In genomic region chr22:36301384-36301828, GRCh38 we compare ENCODE assay signal across 8 cellular contexts. TPM values are rescaled to one million over a fixed set of nuclear protein-coding genes. Genes with fewer than 3 reads are reported as not detected.
DNase-seq lines count a peak whose midpoint lies in the region; ATAC-seq lines count a peak whose summit lies in the region.

No MANE protein-coding gene starts in this region.

- intact Hi-C loops in left colon (cut with DNase I, micrococcal nuclease) = loop anchor here (2.0 to 5.0 kb wide), 2 partner anchors 169 to 171 kb away; no protein-coding TSS in a partner anchor

- DNase-seq in AG08396 (ENCODE audit: low spot score) (peak; percentile 67), NCI-H2227 treated with DMSO at 0.1 percent for 48 hours (lab: John Stamatoyannopoulos, UW) (peak; percentile 44), cerebellar cortex (ENCODE audit: low spot score) (peak; percentile 81), left colon (peak; percentile 73 to 78)
- DNase-seq in activated CD4-positive, alpha-beta T cell treated with anti-CD3 and anti-CD28 coated beads for 4 hours = peak; percentile 76 to 86
- peak; percentile 85 for DNase-seq in stimulated activated CD4-positive, alpha-beta T cell treated with anti-CD3 and anti-CD28 coated beads, Interleukin-4, amount 100 ng/mL, for 24 hours

- ATAC-seq in GM19324 (IDR thresholded peaks at IDR 0.05; ENCODE audit: low FRiP score, unreplicated experiment) = peak; percentile 38
- peak; percentile 58 for ATAC-seq in left colon
- no peak for ATAC-seq in GM18868 (IDR thresholded peaks at IDR 0.05; ENCODE audit: unreplicated experiment)

RNA-seq across cellular contexts. Expression of gene APOL1, which starts 48.5 kb away (rescaled TPM):
- total RNA-seq in left colon = 10 to 100 TPM; 23.3 to 38.2 TPM
